ENCODE assay signal across 3 cellular contexts in genomic region chr16:5110933-5111332, GRCh38.
TF ChIP-seq lines count a peak whose summit lies in the region.
"Not testable (repeated sequence)": the region's sequence is repeated elsewhere in the genome, so short reads cannot be mapped to it uniquely, and the experiment has no call there.

No MANE protein-coding gene starts in this region.

TF ChIP-seq in A549, 52 proteins besides CTCF, POLR2A, EP300 and RAD21:
- peak; percentile 85 for TF ChIP-seq MAFK (IDR thresholded peaks at IDR 0.05; ENCODE audit: partially characterized antibody)
TF ChIP-seq in A549: peak in this region for 1; not testable (repeated sequence) for 51.

TF ChIP-seq in K562, 482 proteins besides CTCF, POLR2A, EP300 and RAD21 (continues in another document):
- peak; percentile 47; the same call in 1 of the 2 replicates for TF ChIP-seq HDAC2 (IDR thresholded peaks at IDR 0.05)
- TF ChIP-seq MGA (IDR thresholded peaks at IDR 0.05): peak; percentile 26; the same call in 1 of the 2 replicates
- peak; percentile 35; the same call in 1 of the 2 replicates for TF ChIP-seq ZEB2 (IDR thresholded peaks at IDR 0.05)
- TF ChIP-seq TRIM24 (IDR thresholded peaks at IDR 0.05): peak in 1 of 2 experiments; percentile 40; a peak in 1 of 4 replicates
- TF ChIP-seq ZBTB17 (CRISPR knock-in tag; IDR thresholded peaks at IDR 0.05): peak; percentile 74; the same call in 1 of the 2 replicates
- peak in 1 of 2 experiments; percentile 22; a peak in 1 of 4 replicates for TF ChIP-seq RCOR1 (IDR thresholded peaks at IDR 0.05; ENCODE audit: borderline replicate concordance in 1 of 2, low read depth in 2 of 2, low read length in 2 of 2)
- 0 out of 2 replicates have a peak, but pooled peaks have one; percentile 31 for TF ChIP-seq SMARCA4 (IDR thresholded peaks at IDR 0.05)
- TF ChIP-seq MAFG (tag; conservative IDR thresholded peaks at IDR 0.05): peak; percentile 99
- 0 out of 4 replicates have a peak, but pooled peaks of 1 of the 2 experiments have one; percentile 31 for TF ChIP-seq KDM1A (IDR thresholded peaks at IDR 0.05)
- TF ChIP-seq ZNF316 (IDR thresholded peaks at IDR 0.05): peak; percentile 100
- peak; percentile 48; the same call in 1 of the 2 replicates for TF ChIP-seq DPF2 (IDR thresholded peaks at IDR 0.05)
- TF ChIP-seq NCOR1 (IDR thresholded peaks at IDR 0.05): peak; percentile 23; the same call in 1 of the 2 replicates
- TF ChIP-seq CBFA2T2 (conservative IDR thresholded peaks at IDR 0.05): 0 out of 2 replicates have a peak, but pooled peaks have one; percentile 7
- TF ChIP-seq FOXK2 (conservative IDR thresholded peaks at IDR 0.05 in 1 of 2, IDR thresholded peaks at IDR 0.05 in 1 of 2; ENCODE audit: low read depth in 2 of 2): peak; percentile 57 to 59; a peak in 2 of 4 replicates
- TF ChIP-seq CBFA2T3 (IDR thresholded peaks at IDR 0.05): peak; percentile 46; the same call in 1 of the 2 replicates
- peak; percentile 70; the same call in 1 of the 2 replicates for TF ChIP-seq CTBP1 (IDR thresholded peaks at IDR 0.05; ENCODE audit: borderline replicate concordance)
- TF ChIP-seq ELF4 (CRISPR knock-in tag; IDR thresholded peaks at IDR 0.05): peak; percentile 68; the same call in 1 of the 2 replicates
- peak; percentile 43 for TF ChIP-seq ARID1B (IDR thresholded peaks at IDR 0.05)
- TF ChIP-seq MAFF (IDR thresholded peaks at IDR 0.05; ENCODE audit: low read length): peak; percentile 91
- TF ChIP-seq C11orf30 (IDR thresholded peaks at IDR 0.05; ENCODE audit: low read depth): peak; percentile 100
- TF ChIP-seq EHMT2 (IDR thresholded peaks at IDR 0.05): peak; percentile 72
- peak; percentile 26; the same call in 1 of the 2 replicates for TF ChIP-seq SMARCE1 (IDR thresholded peaks at IDR 0.05)

TF ChIP-seq in HepG2, 621 proteins besides CTCF, POLR2A, EP300 and RAD21:
- TF ChIP-seq MAFK (conservative IDR thresholded peaks at IDR 0.05 in 1 of 2, IDR thresholded peaks at IDR 0.05 in 1 of 2; ENCODE audit: low read length in 2 of 2): peak; percentile 81 to 87
- TF ChIP-seq MAFF (IDR thresholded peaks at IDR 0.05; ENCODE audit: low read depth, low read length): peak; percentile 88
- 0 out of 2 replicates have a peak, but pooled peaks have one; percentile 17 for TF ChIP-seq CREB1 (IDR thresholded peaks at IDR 0.05)
- TF ChIP-seq CREB1 (CRISPR knock-in tag; IDR thresholded peaks at IDR 0.05): not testable (repeated sequence)
